ENCODE assay signal across 2 cellular contexts in the genomic region with DNA sequence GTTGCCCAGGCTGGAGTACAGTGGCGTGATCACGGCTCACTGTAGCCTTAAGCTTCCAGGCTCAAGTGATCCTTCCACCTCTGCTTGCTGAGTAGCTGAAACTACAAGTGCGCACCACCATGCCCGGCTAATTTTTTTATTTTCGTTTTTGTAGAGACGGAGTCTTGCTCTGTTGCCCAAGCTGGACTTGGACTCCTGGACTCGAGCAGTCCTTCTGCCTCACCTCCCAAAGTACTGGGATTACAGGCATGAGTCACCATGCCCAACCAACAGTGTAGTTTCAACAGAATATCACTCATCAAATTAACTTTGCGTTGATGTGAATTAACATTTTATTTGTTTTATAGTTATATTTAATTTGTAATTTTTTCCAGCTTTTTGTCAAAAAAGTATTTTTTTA.
TF ChIP-seq lines count a peak whose summit lies in the region.

No MANE protein-coding gene starts in this region.

TF ChIP-seq in GM12891, 5 proteins besides CTCF, POLR2A, EP300 and RAD21:
- no peak for TF ChIP-seq PAX5 (IDR thresholded peaks at IDR 0.05; ENCODE audit: insufficient read depth, low read length, severe bottlenecking)
- no peak for TF ChIP-seq SPI1 (IDR thresholded peaks at IDR 0.05; ENCODE audit: low read depth, low read length)
- no peak for TF ChIP-seq POU2F2 (IDR thresholded peaks at IDR 0.05; ENCODE audit: low read depth, low read length)
- no peak for TF ChIP-seq TAF1 (IDR thresholded peaks at IDR 0.05; ENCODE audit: low read depth, low read length)
- TF ChIP-seq POLR2AphosphoS5 (IDR thresholded peaks at IDR 0.05; ENCODE audit: low read depth, low read length) = no peak

TF ChIP-seq in HepG2, 621 proteins besides CTCF, POLR2A, EP300 and RAD21:
- TF ChIP-seq POLR2AphosphoS2 (IDR thresholded peaks at IDR 0.05; ENCODE audit: low read depth, low read length) (no peak), FOSL2 (CRISPR knock-in tag; IDR thresholded peaks at IDR 0.05) (peak; percentile 26; the same call in 1 of the 2 replicates), ZBTB7B (CRISPR knock-in tag; IDR thresholded peaks at IDR 0.05) (no peak), RORA (CRISPR knock-in tag; IDR thresholded peaks at IDR 0.05) (no peak)
